1 cellular context compared by ENCODE assay signal in the genomic region with DNA sequence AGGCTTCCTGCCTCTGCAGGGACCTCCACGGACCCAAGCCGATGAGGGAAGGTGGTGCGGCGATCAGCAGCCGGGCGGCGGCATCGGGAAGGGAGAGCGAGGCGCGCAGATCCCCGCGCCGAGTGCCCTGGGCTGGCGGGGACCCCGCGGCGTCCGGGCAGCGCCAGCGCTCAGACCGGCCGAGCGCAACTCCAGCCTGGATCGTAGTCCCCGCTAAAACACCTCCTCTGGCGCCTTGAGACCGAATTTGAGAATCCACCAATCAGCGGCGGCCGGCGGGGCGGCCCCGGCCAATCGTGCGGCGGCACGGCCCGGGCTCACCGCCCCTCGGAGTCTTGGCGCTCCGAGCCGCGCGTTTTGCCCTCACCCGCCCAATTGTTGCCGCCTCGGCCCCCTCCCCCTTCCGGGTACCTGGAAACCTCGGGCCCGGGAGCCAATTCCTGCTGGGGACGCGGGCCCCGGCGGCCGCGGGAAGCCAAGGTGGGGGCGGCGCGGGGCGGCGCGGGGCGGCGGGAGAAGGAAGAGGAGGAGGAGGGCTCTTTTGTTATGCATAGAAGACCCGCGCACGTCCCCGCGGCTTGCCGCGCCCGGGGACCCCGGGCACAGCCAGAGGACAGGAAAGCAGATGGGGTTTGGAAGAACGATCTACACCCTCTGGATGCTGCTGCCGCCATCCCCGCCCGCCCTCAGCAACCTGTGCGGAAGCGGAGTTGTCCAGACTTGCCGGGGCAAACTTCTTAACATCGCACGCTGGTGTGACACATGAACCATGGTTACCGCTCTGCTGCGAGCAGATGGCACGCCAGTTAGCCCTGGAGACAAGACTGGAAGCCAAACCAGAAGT.
A peak's percentile ranks its signal among the peaks of the same experiment; 100 is the strongest.
TF ChIP-seq lines count a peak whose summit lies in the region.

A gene with protein sequence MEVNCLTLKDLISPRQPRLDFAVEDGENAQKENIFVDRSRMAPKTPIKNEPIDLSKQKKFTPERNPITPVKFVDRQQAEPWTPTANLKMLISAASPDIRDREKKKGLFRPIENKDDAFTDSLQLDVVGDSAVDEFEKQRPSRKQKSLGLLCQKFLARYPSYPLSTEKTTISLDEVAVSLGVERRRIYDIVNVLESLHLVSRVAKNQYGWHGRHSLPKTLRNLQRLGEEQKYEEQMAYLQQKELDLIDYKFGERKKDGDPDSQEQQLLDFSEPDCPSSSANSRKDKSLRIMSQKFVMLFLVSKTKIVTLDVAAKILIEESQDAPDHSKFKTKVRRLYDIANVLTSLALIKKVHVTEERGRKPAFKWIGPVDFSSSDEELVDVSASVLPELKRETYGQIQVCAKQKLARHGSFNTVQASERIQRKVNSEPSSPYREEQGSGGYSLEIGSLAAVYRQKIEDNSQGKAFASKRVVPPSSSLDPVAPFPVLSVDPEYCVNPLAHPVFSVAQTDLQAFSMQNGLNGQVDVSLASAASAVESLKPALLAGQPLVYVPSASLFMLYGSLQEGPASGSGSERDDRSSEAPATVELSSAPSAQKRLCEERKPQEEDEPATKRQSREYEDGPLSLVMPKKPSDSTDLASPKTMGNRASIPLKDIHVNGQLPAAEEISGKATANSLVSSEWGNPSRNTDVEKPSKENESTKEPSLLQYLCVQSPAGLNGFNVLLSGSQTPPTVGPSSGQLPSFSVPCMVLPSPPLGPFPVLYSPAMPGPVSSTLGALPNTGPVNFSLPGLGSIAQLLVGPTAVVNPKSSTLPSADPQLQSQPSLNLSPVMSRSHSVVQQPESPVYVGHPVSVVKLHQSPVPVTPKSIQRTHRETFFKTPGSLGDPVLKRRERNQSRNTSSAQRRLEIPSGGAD (minus strand): TSS at position 209 of the 844 bp plus-strand sequence. CDS start 934 bp downstream, outside the sequence.

TF ChIP-seq in HepG2, 621 proteins besides CTCF, POLR2A, EP300 and RAD21 (continued from another document and continues in another):
- TF ChIP-seq, protein P1, sequence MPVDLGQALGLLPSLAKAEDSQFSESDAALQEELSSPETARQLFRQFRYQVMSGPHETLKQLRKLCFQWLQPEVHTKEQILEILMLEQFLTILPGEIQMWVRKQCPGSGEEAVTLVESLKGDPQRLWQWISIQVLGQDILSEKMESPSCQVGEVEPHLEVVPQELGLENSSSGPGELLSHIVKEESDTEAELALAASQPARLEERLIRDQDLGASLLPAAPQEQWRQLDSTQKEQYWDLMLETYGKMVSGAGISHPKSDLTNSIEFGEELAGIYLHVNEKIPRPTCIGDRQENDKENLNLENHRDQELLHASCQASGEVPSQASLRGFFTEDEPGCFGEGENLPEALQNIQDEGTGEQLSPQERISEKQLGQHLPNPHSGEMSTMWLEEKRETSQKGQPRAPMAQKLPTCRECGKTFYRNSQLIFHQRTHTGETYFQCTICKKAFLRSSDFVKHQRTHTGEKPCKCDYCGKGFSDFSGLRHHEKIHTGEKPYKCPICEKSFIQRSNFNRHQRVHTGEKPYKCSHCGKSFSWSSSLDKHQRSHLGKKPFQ (CRISPR knock-in tag; IDR thresholded peaks at IDR 0.05; ENCODE audit: insufficient replicate concordance), result no peak
- TF ChIP-seq NR2F2 (IDR thresholded peaks at IDR 0.05; ENCODE audit: borderline replicate concordance, low read depth) (no peak), ZNF556 (CRISPR knock-in tag; IDR thresholded peaks at IDR 0.05; ENCODE audit: borderline replicate concordance) (peak; percentile 27; the same call in 1 of the 2 replicates), CCDC6 (CRISPR knock-in tag; IDR thresholded peaks at IDR 0.05) (no peak), ZNF768 (CRISPR knock-in tag; IDR thresholded peaks at IDR 0.05) (peak; percentile 38; the same call in 1 of the 2 replicates), TRIM24 (CRISPR knock-in tag; IDR thresholded peaks at IDR 0.05) (no peak), ETV6 (CRISPR knock-in tag; conservative IDR thresholded peaks at IDR 0.05) (no peak), SMAD9 (CRISPR knock-in tag; IDR thresholded peaks at IDR 0.05) (no peak), SAP130 (CRISPR knock-in tag; IDR thresholded peaks at IDR 0.05; ENCODE audit: low read depth) (peak; percentile 74), FOXK2 (IDR thresholded peaks at IDR 0.05) (no peak), NFKB2 (CRISPR knock-in tag; IDR thresholded peaks at IDR 0.05; ENCODE audit: borderline replicate concordance) (0 out of 2 replicates have a peak, but pooled peaks have one; percentile 22), RFX3 (CRISPR knock-in tag; IDR thresholded peaks at IDR 0.05) (no peak), AHR (CRISPR knock-in tag; IDR thresholded peaks at IDR 0.05) (no peak), CENPX (CRISPR knock-in tag; IDR thresholded peaks at IDR 0.05) (no peak), ZNF790 (CRISPR knock-in tag; IDR thresholded peaks at IDR 0.05; ENCODE audit: borderline replicate concordance) (peak; percentile 72; the same call in 1 of the 2 replicates), KAT2B (IDR thresholded peaks at IDR 0.05; ENCODE audit: borderline replicate concordance, low read depth, low read length) (no peak), ZNF607 (CRISPR knock-in tag; IDR thresholded peaks at IDR 0.05; ENCODE audit: borderline replicate concordance) (no peak), SIX1 (CRISPR knock-in tag; IDR thresholded peaks at IDR 0.05; ENCODE audit: borderline replicate concordance) (no peak), ZNF652 (CRISPR knock-in tag; IDR thresholded peaks at IDR 0.05; ENCODE audit: borderline replicate concordance, low read depth) (no peak), IKZF1 (IDR thresholded peaks at IDR 0.05) (no peak), SSRP1 (CRISPR knock-in tag; IDR thresholded peaks at IDR 0.05) (no peak), HOXA7 (CRISPR knock-in tag; IDR thresholded peaks at IDR 0.05) (no peak), ARHGAP35 (CRISPR knock-in tag; IDR thresholded peaks at IDR 0.05; ENCODE audit: borderline replicate concordance) (0 out of 2 replicates have a peak, but pooled peaks have one; percentile 16), ISL2 (CRISPR knock-in tag; IDR thresholded peaks at IDR 0.05) (no peak), TAF15 (IDR thresholded peaks at IDR 0.05; ENCODE audit: low read depth, low read length, poor library complexity, severe bottlenecking) (no peak), HNRNPUL1 (IDR thresholded peaks at IDR 0.05; ENCODE audit: low read depth, low read length) (no peak), MAF1 (CRISPR knock-in tag; IDR thresholded peaks at IDR 0.05; ENCODE audit: borderline replicate concordance) (no peak), ZNF124 (CRISPR knock-in tag; IDR thresholded peaks at IDR 0.05) (no peak), EEA1 (CRISPR knock-in tag; IDR thresholded peaks at IDR 0.05; ENCODE audit: borderline replicate concordance) (no peak)
- TF ChIP-seq, protein P2, sequence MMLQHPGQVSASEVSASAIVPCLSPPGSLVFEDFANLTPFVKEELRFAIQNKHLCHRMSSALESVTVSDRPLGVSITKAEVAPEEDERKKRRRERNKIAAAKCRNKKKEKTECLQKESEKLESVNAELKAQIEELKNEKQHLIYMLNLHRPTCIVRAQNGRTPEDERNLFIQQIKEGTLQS (CRISPR knock-in tag; IDR thresholded peaks at IDR 0.05), result no peak
- TF ChIP-seq, protein P3, sequence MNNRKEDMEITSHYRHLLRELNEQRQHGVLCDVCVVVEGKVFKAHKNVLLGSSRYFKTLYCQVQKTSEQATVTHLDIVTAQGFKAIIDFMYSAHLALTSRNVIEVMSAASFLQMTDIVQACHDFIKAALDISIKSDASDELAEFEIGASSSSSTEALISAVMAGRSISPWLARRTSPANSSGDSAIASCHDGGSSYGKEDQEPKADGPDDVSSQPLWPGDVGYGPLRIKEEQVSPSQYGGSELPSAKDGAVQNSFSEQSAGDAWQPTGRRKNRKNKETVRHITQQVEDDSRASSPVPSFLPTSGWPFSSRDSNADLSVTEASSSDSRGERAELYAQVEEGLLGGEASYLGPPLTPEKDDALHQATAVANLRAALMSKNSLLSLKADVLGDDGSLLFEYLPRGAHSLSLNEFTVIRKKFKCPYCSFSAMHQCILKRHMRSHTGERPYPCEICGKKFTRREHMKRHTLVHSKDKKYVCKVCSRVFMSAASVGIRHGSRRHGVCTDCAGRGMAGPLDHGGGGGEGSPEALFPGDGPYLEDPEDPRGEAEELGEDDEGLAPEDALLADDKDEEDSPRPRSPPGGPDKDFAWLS (CRISPR knock-in tag; IDR thresholded peaks at IDR 0.05; ENCODE audit: borderline replicate concordance), result no peak
- TF ChIP-seq, protein P4, sequence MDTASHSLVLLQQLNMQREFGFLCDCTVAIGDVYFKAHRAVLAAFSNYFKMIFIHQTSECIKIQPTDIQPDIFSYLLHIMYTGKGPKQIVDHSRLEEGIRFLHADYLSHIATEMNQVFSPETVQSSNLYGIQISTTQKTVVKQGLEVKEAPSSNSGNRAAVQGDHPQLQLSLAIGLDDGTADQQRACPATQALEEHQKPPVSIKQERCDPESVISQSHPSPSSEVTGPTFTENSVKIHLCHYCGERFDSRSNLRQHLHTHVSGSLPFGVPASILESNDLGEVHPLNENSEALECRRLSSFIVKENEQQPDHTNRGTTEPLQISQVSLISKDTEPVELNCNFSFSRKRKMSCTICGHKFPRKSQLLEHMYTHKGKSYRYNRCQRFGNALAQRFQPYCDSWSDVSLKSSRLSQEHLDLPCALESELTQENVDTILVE (CRISPR knock-in tag; IDR thresholded peaks at IDR 0.05), result no peak
- TF ChIP-seq, protein P5, sequence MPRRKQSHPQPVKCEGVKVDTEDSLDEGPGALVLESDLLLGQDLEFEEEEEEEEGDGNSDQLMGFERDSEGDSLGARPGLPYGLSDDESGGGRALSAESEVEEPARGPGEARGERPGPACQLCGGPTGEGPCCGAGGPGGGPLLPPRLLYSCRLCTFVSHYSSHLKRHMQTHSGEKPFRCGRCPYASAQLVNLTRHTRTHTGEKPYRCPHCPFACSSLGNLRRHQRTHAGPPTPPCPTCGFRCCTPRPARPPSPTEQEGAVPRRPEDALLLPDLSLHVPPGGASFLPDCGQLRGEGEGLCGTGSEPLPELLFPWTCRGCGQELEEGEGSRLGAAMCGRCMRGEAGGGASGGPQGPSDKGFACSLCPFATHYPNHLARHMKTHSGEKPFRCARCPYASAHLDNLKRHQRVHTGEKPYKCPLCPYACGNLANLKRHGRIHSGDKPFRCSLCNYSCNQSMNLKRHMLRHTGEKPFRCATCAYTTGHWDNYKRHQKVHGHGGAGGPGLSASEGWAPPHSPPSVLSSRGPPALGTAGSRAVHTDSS (CRISPR knock-in tag; conservative IDR thresholded peaks at IDR 0.05), result no peak
- TF ChIP-seq, protein P6, sequence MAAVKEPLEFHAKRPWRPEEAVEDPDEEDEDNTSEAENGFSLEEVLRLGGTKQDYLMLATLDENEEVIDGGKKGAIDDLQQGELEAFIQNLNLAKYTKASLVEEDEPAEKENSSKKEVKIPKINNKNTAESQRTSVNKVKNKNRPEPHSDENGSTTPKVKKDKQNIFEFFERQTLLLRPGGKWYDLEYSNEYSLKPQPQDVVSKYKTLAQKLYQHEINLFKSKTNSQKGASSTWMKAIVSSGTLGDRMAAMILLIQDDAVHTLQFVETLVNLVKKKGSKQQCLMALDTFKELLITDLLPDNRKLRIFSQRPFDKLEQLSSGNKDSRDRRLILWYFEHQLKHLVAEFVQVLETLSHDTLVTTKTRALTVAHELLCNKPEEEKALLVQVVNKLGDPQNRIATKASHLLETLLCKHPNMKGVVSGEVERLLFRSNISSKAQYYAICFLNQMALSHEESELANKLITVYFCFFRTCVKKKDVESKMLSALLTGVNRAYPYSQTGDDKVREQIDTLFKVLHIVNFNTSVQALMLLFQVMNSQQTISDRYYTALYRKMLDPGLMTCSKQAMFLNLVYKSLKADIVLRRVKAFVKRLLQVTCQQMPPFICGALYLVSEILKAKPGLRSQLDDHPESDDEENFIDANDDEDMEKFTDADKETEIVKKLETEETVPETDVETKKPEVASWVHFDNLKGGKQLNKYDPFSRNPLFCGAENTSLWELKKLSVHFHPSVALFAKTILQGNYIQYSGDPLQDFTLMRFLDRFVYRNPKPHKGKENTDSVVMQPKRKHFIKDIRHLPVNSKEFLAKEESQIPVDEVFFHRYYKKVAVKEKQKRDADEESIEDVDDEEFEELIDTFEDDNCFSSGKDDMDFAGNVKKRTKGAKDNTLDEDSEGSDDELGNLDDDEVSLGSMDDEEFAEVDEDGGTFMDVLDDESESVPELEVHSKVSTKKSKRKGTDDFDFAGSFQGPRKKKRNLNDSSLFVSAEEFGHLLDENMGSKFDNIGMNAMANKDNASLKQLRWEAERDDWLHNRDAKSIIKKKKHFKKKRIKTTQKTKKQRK (IDR thresholded peaks at IDR 0.05; ENCODE audit: low read length), result no peak
- TF ChIP-seq, protein P7, sequence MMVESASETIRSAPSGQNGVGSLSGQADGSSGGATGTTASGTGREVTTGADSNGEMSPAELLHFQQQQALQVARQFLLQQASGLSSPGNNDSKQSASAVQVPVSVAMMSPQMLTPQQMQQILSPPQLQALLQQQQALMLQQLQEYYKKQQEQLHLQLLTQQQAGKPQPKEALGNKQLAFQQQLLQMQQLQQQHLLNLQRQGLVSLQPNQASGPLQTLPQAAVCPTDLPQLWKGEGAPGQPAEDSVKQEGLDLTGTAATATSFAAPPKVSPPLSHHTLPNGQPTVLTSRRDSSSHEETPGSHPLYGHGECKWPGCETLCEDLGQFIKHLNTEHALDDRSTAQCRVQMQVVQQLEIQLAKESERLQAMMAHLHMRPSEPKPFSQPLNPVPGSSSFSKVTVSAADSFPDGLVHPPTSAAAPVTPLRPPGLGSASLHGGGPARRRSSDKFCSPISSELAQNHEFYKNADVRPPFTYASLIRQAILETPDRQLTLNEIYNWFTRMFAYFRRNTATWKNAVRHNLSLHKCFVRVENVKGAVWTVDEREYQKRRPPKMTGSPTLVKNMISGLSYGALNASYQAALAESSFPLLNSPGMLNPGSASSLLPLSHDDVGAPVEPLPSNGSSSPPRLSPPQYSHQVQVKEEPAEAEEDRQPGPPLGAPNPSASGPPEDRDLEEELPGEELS (CRISPR knock-in tag; IDR thresholded peaks at IDR 0.05), result no peak
- TF ChIP-seq, protein P8, sequence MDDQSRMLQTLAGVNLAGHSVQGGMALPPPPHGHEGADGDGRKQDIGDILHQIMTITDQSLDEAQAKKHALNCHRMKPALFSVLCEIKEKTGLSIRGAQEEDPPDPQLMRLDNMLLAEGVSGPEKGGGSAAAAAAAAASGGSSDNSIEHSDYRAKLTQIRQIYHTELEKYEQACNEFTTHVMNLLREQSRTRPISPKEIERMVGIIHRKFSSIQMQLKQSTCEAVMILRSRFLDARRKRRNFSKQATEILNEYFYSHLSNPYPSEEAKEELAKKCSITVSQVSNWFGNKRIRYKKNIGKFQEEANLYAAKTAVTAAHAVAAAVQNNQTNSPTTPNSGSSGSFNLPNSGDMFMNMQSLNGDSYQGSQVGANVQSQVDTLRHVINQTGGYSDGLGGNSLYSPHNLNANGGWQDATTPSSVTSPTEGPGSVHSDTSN (CRISPR knock-in tag; IDR thresholded peaks at IDR 0.05; ENCODE audit: borderline replicate concordance), result no peak
- TF ChIP-seq, protein P9, sequence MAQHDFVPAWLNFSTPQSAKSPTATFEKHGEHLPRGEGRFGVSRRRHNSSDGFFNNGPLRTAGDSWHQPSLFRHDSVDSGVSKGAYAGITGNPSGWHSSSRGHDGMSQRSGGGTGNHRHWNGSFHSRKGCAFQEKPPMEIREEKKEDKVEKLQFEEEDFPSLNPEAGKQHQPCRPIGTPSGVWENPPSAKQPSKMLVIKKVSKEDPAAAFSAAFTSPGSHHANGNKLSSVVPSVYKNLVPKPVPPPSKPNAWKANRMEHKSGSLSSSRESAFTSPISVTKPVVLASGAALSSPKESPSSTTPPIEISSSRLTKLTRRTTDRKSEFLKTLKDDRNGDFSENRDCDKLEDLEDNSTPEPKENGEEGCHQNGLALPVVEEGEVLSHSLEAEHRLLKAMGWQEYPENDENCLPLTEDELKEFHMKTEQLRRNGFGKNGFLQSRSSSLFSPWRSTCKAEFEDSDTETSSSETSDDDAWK (CRISPR knock-in tag; IDR thresholded peaks at IDR 0.05), result no peak
